ENCODE assay signal across 12 cellular contexts in genomic region chr15:99169769-99170311, GRCh38.
DNase-seq lines count a peak whose midpoint lies in the region; ATAC-seq and TF ChIP-seq lines count a peak whose summit lies in the region.
"Had no signal": no experiment of that assay in that cellular context is flagged by ENCODE, and none has a peak within 500 bp of the region (broad histone marks: within the 10 kb centered on the region; RNA-seq: fewer than 3 reads in every experiment).

No MANE protein-coding gene starts in this region.

- no peak overlapping the region for H3K4me3 ChIP-seq in right atrium auricular region
- H3K4me3 ChIP-seq in sigmoid colon, result no peak overlapping the region

- H3K4me1 ChIP-seq in right atrium auricular region (peaks cover 0 to 64% of the 10 kb centered on the region in 2 donors), sigmoid colon (peaks cover 0 to 96% (median 84%) of the 10 kb centered on the region in 4 donors)
- H3K4me1 ChIP-seq: BE2C had no signal

- DNase-seq in EH (ENCODE audit: low read depth) (peak; percentile 89), right atrium auricular region (ENCODE audit: low spot score) (no peak), sigmoid colon (peak; percentile 97), RWPE1 (ENCODE audit: low spot score) (no peak), NCI-H2081 (lab: John Stamatoyannopoulos, UW) (no peak)
- DNase-seq in stimulated activated CD4-positive, alpha-beta T cell treated with anti-CD3 and anti-CD28 coated beads, Interleukin-4, amount 100 ng/mL, for 4 hours, result no peak
- DNase-seq: activated B cell treated with CpG ODN at 0.5 μM for 24 hours, BE2C, NCI-H2107 had no signal

- H3K27me3 ChIP-seq in right atrium auricular region (no peaks in the 10 kb centered on the region), sigmoid colon (no peaks in the 10 kb centered on the region)
- H3K27me3 ChIP-seq: BE2C had no signal

- H3K36me3 Mint-ChIP-seq in brain, result peaks cover 30% of the 10 kb centered on the region

- WGBS in sigmoid colon, 2 donors, result 84 to 89% methylated on average over 10 of the region's 10 CpGs

- peak overlapping the region in 1 of 5 experiments; percentile 1 for H3K4me3 Mint-ChIP-seq in brain
- H3K4me3 Mint-ChIP-seq: activated B cell treated with CpG ODN at 0.5 μM for 24 hours had no signal

- H3K36me3 ChIP-seq in right atrium auricular region, result no peaks in the 10 kb centered on the region
- H3K36me3 ChIP-seq in sigmoid colon, result no peaks in the 10 kb centered on the region
- H3K36me3 ChIP-seq: BE2C had no signal

- H3K27me3 Mint-ChIP-seq in brain, result no peaks in the 10 kb centered on the region
- H3K27me3 Mint-ChIP-seq: activated B cell treated with CpG ODN at 0.5 μM for 24 hours had no signal

- TF ChIP-seq EP300 in sigmoid colon (IDR thresholded peaks at IDR 0.05), result peak; percentile 84 to 100 (median 92)

- peaks cover 22% of the 10 kb centered on the region for H3K4me1 Mint-ChIP-seq in brain

- intact Hi-C loops in sigmoid colon (cut with DNase I), result loop anchor here (1.0 to 5.0 kb wide), 2 partner anchors 38 to 43 kb away; no protein-coding TSS in a partner anchor

- peak overlapping the region; percentile 83 to 95 for H3K27ac ChIP-seq in right atrium auricular region
- peak overlapping the region; percentile 92 to 97 (median 96) for H3K27ac ChIP-seq in sigmoid colon
- no peak overlapping the region for H3K27ac ChIP-seq in RWPE1

- CTCF ChIA-PET in RWPE1 (lab: Yijun Ruan, JAX), result no interaction called here

- POLR2A ChIA-PET in RWPE1 (lab: Yijun Ruan, JAX; ENCODE audit: low non-redundant PET), result interaction anchor here (0.7 kb wide), 1 partner anchor 1674 kb away, joined by 3 read pairs; no protein-coding TSS in a partner anchor

- no peak for TF ChIP-seq POLR2A in sigmoid colon (IDR thresholded peaks at IDR 0.05)

- no peaks in the 10 kb centered on the region for H3K9me3 Mint-ChIP-seq in brain
- H3K9me3 Mint-ChIP-seq: activated B cell treated with CpG ODN at 0.5 μM for 24 hours; activated T-helper 2 cell treated with anti-CD3 and anti-CD28 coated beads, Interferon-gamma antibody, Interleukin-2, Interleukin-4, amounts not matched to agents 10 μg/mL and 5 μg/mL and 100 μg/mL, durations not matched to agents 14 hours and 24 hours and 36 hours had no signal

- H3K9me3 ChIP-seq in right atrium auricular region, result no peaks in the 10 kb centered on the region
- no peaks in the 10 kb centered on the region for H3K9me3 ChIP-seq in sigmoid colon
- H3K9me3 ChIP-seq: BE2C had no signal

- TF ChIP-seq CTCF in brain (conservative IDR thresholded peaks at IDR 0.05) (no peak), right atrium auricular region (IDR thresholded peaks at IDR 0.05) (no peak), sigmoid colon (IDR thresholded peaks at IDR 0.05) (no peak), RWPE1 (conservative IDR thresholded peaks at IDR 0.05; ENCODE audit: low read depth) (no peak)

- H3K27ac Mint-ChIP-seq in brain, result peak overlapping the region in 4 of 5 experiments; percentile 71 to 88 (median 84)
- H3K27ac Mint-ChIP-seq: activated B cell treated with CpG ODN at 0.5 μM for 24 hours; activated T-helper 2 cell treated with anti-CD3 and anti-CD28 coated beads, Interferon-gamma antibody, Interleukin-2, Interleukin-4, amounts not matched to agents 10 μg/mL and 5 μg/mL and 100 μg/mL, durations not matched to agents 14 hours and 24 hours and 36 hours had no signal

- ATAC-seq in GM18909 (IDR thresholded peaks at IDR 0.05; ENCODE audit: poor library complexity, unreplicated experiment), result no peak

Comparison
In these comparisons a context has a peak if more than half of its experiments do, and no peak if none do; other contexts are left out.
1. DNase-seq: peak in EH (single experiment) and sigmoid colon (single experiment); none in right atrium auricular region (single experiment), stimulated activated CD4-positive, alpha-beta T cell treated with anti-CD3 and anti-CD28 coated beads, Interleukin-4, amount 100 ng/mL, for 4 hours (0 of 2), RWPE1 (single experiment) and NCI-H2081 (0 of 2).